ENCODE assay signal across 18 cellular contexts in genomic region chr3:36211656-36211999, GRCh38.
A peak's percentile ranks its signal among the peaks of the same experiment; 100 is the strongest.
DNase-seq lines count a peak whose midpoint lies in the region; ATAC-seq and TF ChIP-seq lines count a peak whose summit lies in the region.
"Had no signal": no experiment of that assay in that cellular context is flagged by ENCODE, and none has a peak within 500 bp of the region (broad histone marks: within the 10 kb centered on the region; RNA-seq: fewer than 3 reads in every experiment).

No MANE protein-coding gene starts in this region.

- no peaks in the 10 kb centered on the region for H3K9me3 Mint-ChIP-seq in osteocyte (ENCODE audit: unreplicated experiment)
- no peaks in the 10 kb centered on the region for H3K9me3 Mint-ChIP-seq in CD8-positive, alpha-beta T cell
- H3K9me3 Mint-ChIP-seq: CD4-positive, alpha-beta T cell; GM23338; T-cell had no signal

- no peaks in the 10 kb centered on the region for H3K9me3 ChIP-seq in skeletal muscle tissue (ENCODE audit: control insufficient read depth in 3 of 3, low read length in 3 of 3)
- no peaks in the 10 kb centered on the region for H3K9me3 ChIP-seq in CD8-positive, alpha-beta T cell (ENCODE audit: low read length)
- H3K9me3 ChIP-seq: SK-N-SH had no signal

- H3K36me3 ChIP-seq in skeletal muscle tissue (ENCODE audit: control insufficient read depth in 3 of 3, insufficient read depth in 3 of 3, low read length in 3 of 3): no peaks in the 10 kb centered on the region
- H3K36me3 ChIP-seq in CD8-positive, alpha-beta T cell (ENCODE audit: insufficient read depth, low read length): no peaks in the 10 kb centered on the region

- no peak overlapping the region for H3K27ac Mint-ChIP-seq in osteocyte (ENCODE audit: unreplicated experiment)
- no peak overlapping the region for H3K27ac Mint-ChIP-seq in CD8-positive, alpha-beta T cell
- H3K27ac Mint-ChIP-seq: CD4-positive, alpha-beta T cell; GM23338; T-cell had no signal

- peaks cover 11% of the 10 kb centered on the region for H3K27me3 Mint-ChIP-seq in osteocyte (ENCODE audit: unreplicated experiment)
- no peaks in the 10 kb centered on the region for H3K27me3 Mint-ChIP-seq in CD8-positive, alpha-beta T cell (ENCODE audit: low read depth)
- H3K27me3 Mint-ChIP-seq: CD4-positive, alpha-beta T cell; T-cell had no signal

- DNase-seq in osteocyte (ENCODE audit: extremely low spot score, unreplicated experiment): no peak
- no peak for DNase-seq in CD8-positive, alpha-beta T cell
- DNase-seq: Calu3; CD4-positive, alpha-beta T cell; DMS79 treated with DMSO at 0.1 percent for 48 hours; NCI-H1105 treated with DMSO at 0.1 percent for 48 hours; NCI-H345; NCI-H526; SHP77; SK-N-SH; T-cell had no signal

- peak overlapping the region; percentile 66 for H3K27ac ChIP-seq in skeletal muscle tissue (ENCODE audit: low read depth, low read length)
- H3K27ac ChIP-seq in CD8-positive, alpha-beta T cell (ENCODE audit: low read depth, low read length): no peak overlapping the region
- H3K27ac ChIP-seq: HL-60 had no signal

- H3K4me3 ChIP-seq in skeletal muscle tissue (ENCODE audit: low read length in 3 of 3): no peak overlapping the region
- no peak overlapping the region for H3K4me3 ChIP-seq in CD8-positive, alpha-beta T cell (ENCODE audit: low read depth, low read length)
- H3K4me3 ChIP-seq: GM23338 had no signal

- H3K9ac ChIP-seq in skeletal muscle tissue (ENCODE audit: low read depth in 1 of 3, low read length in 3 of 3): no peak overlapping the region
- H3K9ac ChIP-seq: SK-N-SH had no signal

- intact Hi-C loops in CD8-positive, alpha-beta T cell (cut with DNase I, micrococcal nuclease): no loop called here

- H3K4me1 Mint-ChIP-seq in osteocyte (ENCODE audit: unreplicated experiment): no peaks in the 10 kb centered on the region
- no peaks in the 10 kb centered on the region for H3K4me1 Mint-ChIP-seq in CD8-positive, alpha-beta T cell (ENCODE audit: low read depth)
- H3K4me1 Mint-ChIP-seq: T-cell had no signal

- no peak overlapping the region for H3K4me3 Mint-ChIP-seq in osteocyte (ENCODE audit: unreplicated experiment)
- H3K4me3 Mint-ChIP-seq in CD8-positive, alpha-beta T cell: no peak overlapping the region
- H3K4me3 Mint-ChIP-seq: CD4-positive, alpha-beta T cell; GM23338; T-cell had no signal

- ATAC-seq in GM19043 (IDR thresholded peaks at IDR 0.05; ENCODE audit: low read depth, unreplicated experiment) (peak; percentile 23), HG02798 (IDR thresholded peaks at IDR 0.05; ENCODE audit: poor library complexity, unreplicated experiment) (peak; percentile 34), HG03354 (IDR thresholded peaks at IDR 0.05; ENCODE audit: poor library complexity, severe bottlenecking, unreplicated experiment) (peak; percentile 47), HG03045 (IDR thresholded peaks at IDR 0.05; ENCODE audit: unreplicated experiment) (no peak)
- ATAC-seq in CD8-positive, alpha-beta T cell: no peak
- ATAC-seq: GM23338, T-cell had no signal

- POLR2A ChIA-PET in CD8-positive, alpha-beta T cell (lab: Charles Lee): no interaction called here

- H3K4me1 ChIP-seq in skeletal muscle tissue (ENCODE audit: control insufficient read depth in 3 of 3, insufficient read depth in 3 of 3, low read length in 3 of 3): peaks cover 2 to 21% (median 13%) of the 10 kb centered on the region in 3 donors
- no peaks in the 10 kb centered on the region for H3K4me1 ChIP-seq in CD8-positive, alpha-beta T cell (ENCODE audit: insufficient read depth, low read length)

- TF ChIP-seq CTCF in osteocyte (IDR thresholded peaks at IDR 0.05): no peak
- no peak for TF ChIP-seq CTCF in CD8-positive, alpha-beta T cell (IDR thresholded peaks at IDR 0.05)

- H3K27me3 ChIP-seq in skeletal muscle tissue (ENCODE audit: control insufficient read depth in 3 of 3, insufficient read depth in 3 of 3, low read length in 3 of 3): no peaks in the 10 kb centered on the region
- no peaks in the 10 kb centered on the region for H3K27me3 ChIP-seq in CD8-positive, alpha-beta T cell (ENCODE audit: insufficient read depth, low read length)

- CTCF ChIA-PET in CD8-positive, alpha-beta T cell (lab: Charles Lee): no interaction called here

- H3K36me3 Mint-ChIP-seq in osteocyte (ENCODE audit: unreplicated experiment): no peaks in the 10 kb centered on the region
- no peaks in the 10 kb centered on the region for H3K36me3 Mint-ChIP-seq in CD8-positive, alpha-beta T cell
- H3K36me3 Mint-ChIP-seq: T-cell had no signal

Comparison
In these comparisons a context has a peak if more than half of its experiments do, and no peak if none do; other contexts are left out.
1. ATAC-seq: peak in GM19043 (single experiment), HG02798 (single experiment) and HG03354 (single experiment); none in HG03045 (single experiment) and CD8-positive, alpha-beta T cell (single experiment).